18 cellular contexts compared by ENCODE assay signal in the genomic region with DNA sequence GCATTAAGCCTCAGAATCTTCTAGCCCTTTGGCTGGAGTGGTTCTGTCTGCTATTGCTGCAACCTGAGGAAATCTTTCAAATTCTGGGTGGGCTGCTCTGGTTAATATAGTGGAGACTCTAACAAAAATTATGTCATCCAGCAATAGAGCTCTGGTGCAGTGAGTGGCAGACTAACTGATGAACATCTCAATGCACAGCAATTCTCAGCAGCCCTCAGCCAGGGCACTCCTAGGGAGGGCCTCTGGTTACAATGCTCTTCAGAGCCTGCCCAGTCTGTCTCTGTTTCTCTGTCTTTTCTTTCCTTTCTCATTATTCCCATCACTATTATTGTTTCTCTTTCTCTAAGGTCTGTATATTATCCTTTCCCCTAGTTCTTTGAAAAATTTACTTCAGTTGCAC.
DNase-seq lines count a peak whose midpoint lies in the region; ATAC-seq and TF ChIP-seq lines count a peak whose summit lies in the region.
"Had no signal": no experiment of that assay in that cellular context is flagged by ENCODE, and none has a peak within 500 bp of the region (broad histone marks: within the 10 kb centered on the region; RNA-seq: fewer than 3 reads in every experiment).

No MANE protein-coding gene starts in this region.

- H2AFZ ChIP-seq in OCI-LY1 (ENCODE audit: low read length) = no peak overlapping the region
- no peak overlapping the region for H2AFZ ChIP-seq in PC-9

- no peaks in the 10 kb centered on the region for H3K27me3 ChIP-seq in BLaER1
- no peaks in the 10 kb centered on the region for H3K27me3 ChIP-seq in OCI-LY1 (ENCODE audit: insufficient read depth, low read length)
- H3K27me3 ChIP-seq in PC-9 (ENCODE audit: insufficient read depth, low read depth) = 0 out of 2 replicates have a peak, but pooled peaks cover 3% of the 10 kb centered on the region
- H3K27me3 ChIP-seq: Peyer's patch had no signal

- H3K27ac ChIP-seq in BLaER1 = no peak overlapping the region
- peak overlapping the region; percentile 100 for H3K27ac ChIP-seq in OCI-LY1 (ENCODE audit: low read depth, low read length, poor library complexity, severe bottlenecking)
- no peak overlapping the region for H3K27ac ChIP-seq in PC-9

- no TSS peak for BruUV-seq in PC-9 (replicated peaks; lab: Mats Ljungman, UMichigan)

- TF ChIP-seq POLR2A in GM18951 (IDR thresholded peaks at IDR 0.05; ENCODE audit: extremely low read depth, insufficient read depth, insufficient read length) = peak; percentile 25

- H3K4me1 ChIP-seq in BLaER1 = peaks cover 90% of the 10 kb centered on the region
- peaks cover 100% of the 10 kb centered on the region for H3K4me1 ChIP-seq in OCI-LY1 (ENCODE audit: insufficient read depth, low read length, severe bottlenecking)
- no peaks in the 10 kb centered on the region for H3K4me1 ChIP-seq in PC-9 (replicated peaks; ENCODE audit: insufficient read depth)
- H3K4me1 ChIP-seq: Peyer's patch had no signal

- intact Hi-C loops in PC-9 (cut with micrococcal nuclease; ENCODE audit: unreplicated experiment) = no loop called here

- DNase-seq in naive B cell (no peak), WTC11 (ENCODE audit: low spot score) (no peak), PC-9 (no peak), hippocampal formation (lab: John Stamatoyannopoulos, UW) (no peak)
- DNase-seq: C1 segment of cervical spinal cord, KG1, NCI-H1417, NCI-H187, NCI-H2107, NCI-H510A, NCI-H748 treated with DMSO at 0.1 percent for 48 hours, Peyer's patch, SW 1271 had no signal

- H3F3A ChIP-seq in OCI-LY1 (ENCODE audit: insufficient read depth, low read length) = peaks cover 14% of the 10 kb centered on the region
- H3F3A ChIP-seq in PC-9 (ENCODE audit: insufficient read depth, low read depth) = no peaks in the 10 kb centered on the region

- no peaks in the 10 kb centered on the region for H3K9me2 ChIP-seq in OCI-LY1 (ENCODE audit: low read depth, low read length)
- H3K9me2 ChIP-seq in PC-9 (ENCODE audit: insufficient read depth) = no peaks in the 10 kb centered on the region

- TF ChIP-seq CTCF in OCI-LY1 (IDR thresholded peaks at IDR 0.05; ENCODE audit: low read length) (no peak), WTC11 (IDR thresholded peaks at IDR 0.05) (no peak), PC-9 (conservative IDR thresholded peaks at IDR 0.05) (no peak)

- POLR2A ChIA-PET in WTC11 (lab: Charles Lee) = no interaction called here
- POLR2A ChIA-PET in PC-9 (lab: Charles Lee; ENCODE audit: unreplicated experiment) = no interaction called here

- peak overlapping the region; percentile 99 to 100 (median 100) for H3K27ac Mint-ChIP-seq in naive B cell
- H3K27ac Mint-ChIP-seq in WTC11 = no peak overlapping the region

- no peak overlapping the region for H3K4me3 ChIP-seq in BLaER1
- H3K4me3 ChIP-seq in OCI-LY1 (ENCODE audit: low read depth, low read length, poor library complexity, severe bottlenecking) = peak overlapping the region; percentile 4
- no peak overlapping the region for H3K4me3 ChIP-seq in PC-9
- H3K4me3 ChIP-seq: Peyer's patch had no signal

- H3K4me1 Mint-ChIP-seq in naive B cell = peaks cover 58 to 99% (median 73%) of the 10 kb centered on the region in 3 donors
- no peaks in the 10 kb centered on the region for H3K4me1 Mint-ChIP-seq in WTC11

- H3K4me3 Mint-ChIP-seq in naive B cell = peak overlapping the region; percentile 19 to 82 (median 68)
- H3K4me3 Mint-ChIP-seq in WTC11 = no peak overlapping the region

- no peaks in the 10 kb centered on the region for H3K79me2 ChIP-seq in OCI-LY1 (ENCODE audit: insufficient read depth, low read length)
- no peaks in the 10 kb centered on the region for H3K79me2 ChIP-seq in PC-9 (ENCODE audit: low read depth)

- H3K9me3 Mint-ChIP-seq in naive B cell = peaks cover 0 to 3% (median 0%) of the 10 kb centered on the region in 7 donors
- H3K9me3 Mint-ChIP-seq in WTC11 = peaks cover 13% of the 10 kb centered on the region

- peaks cover 0 to 5% of the 10 kb centered on the region in 2 donors for H3K36me3 Mint-ChIP-seq in naive B cell
- peaks cover 2% of the 10 kb centered on the region; the same call in 1 of the 2 replicates for H3K36me3 Mint-ChIP-seq in WTC11

- H4K20me1 ChIP-seq in BLaER1 (no peaks in the 10 kb centered on the region), OCI-LY1 (ENCODE audit: insufficient read depth, low read length) (no peaks in the 10 kb centered on the region), PC-9 (ENCODE audit: insufficient read depth) (no peaks in the 10 kb centered on the region)

- H3K9me3 ChIP-seq in BLaER1 (no peaks in the 10 kb centered on the region), OCI-LY1 (ENCODE audit: low read length) (no peaks in the 10 kb centered on the region), PC-9 (ENCODE audit: insufficient read depth, low read depth) (no peaks in the 10 kb centered on the region)
- H3K9me3 ChIP-seq: Peyer's patch had no signal

- ATAC-seq in naive B cell (ENCODE audit: low read depth in 2 of 2) (no peak), WTC11 (no peak)
- ATAC-seq: HepG2, Right ventricle myocardium inferior had no signal

- H3K27me3 Mint-ChIP-seq in naive B cell = no peaks in the 10 kb centered on the region
- peaks cover 11% of the 10 kb centered on the region for H3K27me3 Mint-ChIP-seq in WTC11 (ENCODE audit: low read depth)

- in situ Hi-C loops in GM18951 (cut with MboI; ENCODE audit: low sequenced_read_pairs, unreplicated experiment) = loop anchor here (25.0 kb wide), 2 partner anchors 294 to 1019 kb away; no protein-coding TSS in a partner anchor

- H3K36me3 ChIP-seq in BLaER1 = no peaks in the 10 kb centered on the region
- H3K36me3 ChIP-seq in OCI-LY1 (ENCODE audit: insufficient read depth, low read length) = no peaks in the 10 kb centered on the region
- no peaks in the 10 kb centered on the region for H3K36me3 ChIP-seq in PC-9 (ENCODE audit: low read depth)
- H3K36me3 ChIP-seq: Peyer's patch had no signal

- H3K9ac ChIP-seq in BLaER1 (no peak overlapping the region), OCI-LY1 (ENCODE audit: low read length) (peak overlapping the region; percentile 89)

- H3K4me2 ChIP-seq in BLaER1 (0 out of 2 replicates have a peak overlapping the region, but pooled peaks have one; percentile 15), OCI-LY1 (ENCODE audit: low read length) (peak overlapping the region; percentile 69), PC-9 (no peak overlapping the region)

- CTCF ChIA-PET in WTC11 (lab: Charles Lee) = no interaction called here
- CTCF ChIA-PET in PC-9 (lab: Charles Lee) = no interaction called here

TF ChIP-seq in WTC11, 78 proteins besides CTCF, POLR2A, EP300 and RAD21:
- TF ChIP-seq ZBTB43 (CRISPR knock-in tag; IDR thresholded peaks at IDR 0.05) = no peak
- TF ChIP-seq RORB (CRISPR knock-in tag; IDR thresholded peaks at IDR 0.05) = no peak
- no peak for TF ChIP-seq ZMAT4 (CRISPR knock-in tag; IDR thresholded peaks at IDR 0.05)
- no peak for TF ChIP-seq FOXK1 (CRISPR knock-in tag; IDR thresholded peaks at IDR 0.05)
- no peak for TF ChIP-seq SMAD4 (CRISPR knock-in tag; IDR thresholded peaks at IDR 0.05)
TF ChIP-seq in WTC11: peak in this region for 0.
